Comparison of ENCODE assay signal across 26 cellular contexts in genomic region chr5:144575736-144576135, GRCh38.
"Had no signal": no experiment of that assay in that cellular context is flagged by ENCODE, and none has a peak within 500 bp of the region (broad histone marks: within the 10 kb centered on the region; RNA-seq: fewer than 3 reads in every experiment).

No MANE protein-coding gene starts in this region.

- H3K9me3 ChIP-seq: ascending aorta, breast epithelium, colonic mucosa had no signal

- H3K27ac ChIP-seq: ascending aorta, breast epithelium, cardiac muscle cell, colonic mucosa, epithelial cell of prostate, esophagus squamous epithelium, gastroesophageal sphincter, VCaP had no signal

- H3K27me3 ChIP-seq: ascending aorta, breast epithelium, cardiac muscle cell, colonic mucosa, esophagus squamous epithelium, gastroesophageal sphincter had no signal

- H3K4me3 ChIP-seq: ascending aorta, breast epithelium, cardiac muscle cell, colonic mucosa, esophagus squamous epithelium, gastroesophageal sphincter had no signal

- H3K4me1 ChIP-seq: ascending aorta, breast epithelium, colonic mucosa, esophagus squamous epithelium, gastroesophageal sphincter had no signal

- H3K36me3 ChIP-seq: ascending aorta, breast epithelium, cardiac muscle cell, colonic mucosa, esophagus squamous epithelium, gastroesophageal sphincter had no signal

- DNase-seq: activated CD4-positive, alpha-beta memory T cell treated with anti-CD3 and anti-CD28 coated beads, Interleukin-2, amount 10 ng/mL, durations not matched to agents 7 days and 5 days; activated CD4-positive, alpha-beta T cell treated with anti-CD3 and anti-CD28 coated beads for 1 hour; activated CD4-positive, alpha-beta T cell treated with anti-CD3 and anti-CD28 coated beads for 4 hours; activated CD4-positive, alpha-beta T cell treated with anti-CD3 and anti-CD28 coated beads, Interleukin-2, amount 10 ng/mL, durations not matched to agents 7 days and 5 days; activated CD4-positive, alpha-beta T cell treated with anti-CD3 and anti-CD28 coated beads, Interleukin-2, amount 50 U/mL, for 4 hours; activated CD8-positive, alpha-beta memory T cell treated with anti-CD3 and anti-CD28 coated beads, Interleukin-2, amount 50 U/mL, for 48 hours; activated gamma-delta T cell; activated naive CD4-positive, alpha-beta T cell; activated naive CD4-positive, alpha-beta T cell treated with anti-CD3 and anti-CD28 coated beads, Interleukin-2, amount 10 ng/mL, durations not matched to agents 7 days and 5 days; activated naive CD8-positive, alpha-beta T cell treated with anti-CD3 and anti-CD28 coated beads, Interleukin-2, amount 10 ng/mL, durations not matched to agents 7 days and 5 days; activated T-cell treated with anti-CD3 and anti-CD28 coated beads for 4 hours; activated T-cell treated with anti-CD3 and anti-CD28 coated beads, Interleukin-2, amount 50 U/mL, for 24 hours; activated T-cell treated with anti-CD3 and anti-CD28 coated beads, Interleukin-2, amount 50 U/mL, for 72 hours; central memory CD4-positive, alpha-beta T cell; cerebellar nuclear complex; colonic mucosa; effector CD8-positive, alpha-beta T cell; esophagus squamous epithelium; foreskin melanocyte; T-helper 2 cell had no signal
